ENCODE assay signal across 1 cellular context in the genomic region with DNA sequence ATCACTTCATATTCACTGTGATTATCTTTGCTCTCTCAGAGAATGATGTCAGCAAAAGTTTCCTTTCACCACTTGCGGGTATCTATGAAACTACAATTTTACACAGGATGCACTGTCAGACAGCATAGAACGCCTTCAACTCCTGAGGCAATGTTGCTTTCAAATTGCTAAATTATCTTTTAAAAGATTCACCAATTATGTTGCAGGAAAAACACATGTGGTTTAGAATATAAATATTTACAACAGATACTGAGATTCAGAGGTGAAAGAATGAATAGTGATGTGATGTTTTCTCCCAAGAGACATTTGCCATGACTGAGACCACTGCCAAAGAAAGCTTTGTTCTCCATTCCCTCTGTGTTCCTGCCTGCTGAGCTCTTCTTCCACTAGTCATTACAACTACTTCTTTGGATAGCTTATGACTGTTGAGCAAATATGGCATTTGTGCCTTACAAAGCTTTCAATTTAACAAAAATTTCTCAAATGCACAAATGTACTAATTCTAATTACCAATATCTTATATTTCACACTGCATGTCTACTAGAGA.
TF ChIP-seq lines count a peak whose summit lies in the region.

No MANE protein-coding gene starts in this region.

TF ChIP-seq in WTC11, 78 proteins besides CTCF, POLR2A, EP300 and RAD21 (continued from another document):
- TF ChIP-seq, protein P1, sequence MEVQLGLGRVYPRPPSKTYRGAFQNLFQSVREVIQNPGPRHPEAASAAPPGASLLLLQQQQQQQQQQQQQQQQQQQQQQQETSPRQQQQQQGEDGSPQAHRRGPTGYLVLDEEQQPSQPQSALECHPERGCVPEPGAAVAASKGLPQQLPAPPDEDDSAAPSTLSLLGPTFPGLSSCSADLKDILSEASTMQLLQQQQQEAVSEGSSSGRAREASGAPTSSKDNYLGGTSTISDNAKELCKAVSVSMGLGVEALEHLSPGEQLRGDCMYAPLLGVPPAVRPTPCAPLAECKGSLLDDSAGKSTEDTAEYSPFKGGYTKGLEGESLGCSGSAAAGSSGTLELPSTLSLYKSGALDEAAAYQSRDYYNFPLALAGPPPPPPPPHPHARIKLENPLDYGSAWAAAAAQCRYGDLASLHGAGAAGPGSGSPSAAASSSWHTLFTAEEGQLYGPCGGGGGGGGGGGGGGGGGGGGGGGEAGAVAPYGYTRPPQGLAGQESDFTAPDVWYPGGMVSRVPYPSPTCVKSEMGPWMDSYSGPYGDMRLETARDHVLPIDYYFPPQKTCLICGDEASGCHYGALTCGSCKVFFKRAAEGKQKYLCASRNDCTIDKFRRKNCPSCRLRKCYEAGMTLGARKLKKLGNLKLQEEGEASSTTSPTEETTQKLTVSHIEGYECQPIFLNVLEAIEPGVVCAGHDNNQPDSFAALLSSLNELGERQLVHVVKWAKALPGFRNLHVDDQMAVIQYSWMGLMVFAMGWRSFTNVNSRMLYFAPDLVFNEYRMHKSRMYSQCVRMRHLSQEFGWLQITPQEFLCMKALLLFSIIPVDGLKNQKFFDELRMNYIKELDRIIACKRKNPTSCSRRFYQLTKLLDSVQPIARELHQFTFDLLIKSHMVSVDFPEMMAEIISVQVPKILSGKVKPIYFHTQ (CRISPR knock-in tag; IDR thresholded peaks at IDR 0.05) = no peak
- TF ChIP-seq, protein P2, sequence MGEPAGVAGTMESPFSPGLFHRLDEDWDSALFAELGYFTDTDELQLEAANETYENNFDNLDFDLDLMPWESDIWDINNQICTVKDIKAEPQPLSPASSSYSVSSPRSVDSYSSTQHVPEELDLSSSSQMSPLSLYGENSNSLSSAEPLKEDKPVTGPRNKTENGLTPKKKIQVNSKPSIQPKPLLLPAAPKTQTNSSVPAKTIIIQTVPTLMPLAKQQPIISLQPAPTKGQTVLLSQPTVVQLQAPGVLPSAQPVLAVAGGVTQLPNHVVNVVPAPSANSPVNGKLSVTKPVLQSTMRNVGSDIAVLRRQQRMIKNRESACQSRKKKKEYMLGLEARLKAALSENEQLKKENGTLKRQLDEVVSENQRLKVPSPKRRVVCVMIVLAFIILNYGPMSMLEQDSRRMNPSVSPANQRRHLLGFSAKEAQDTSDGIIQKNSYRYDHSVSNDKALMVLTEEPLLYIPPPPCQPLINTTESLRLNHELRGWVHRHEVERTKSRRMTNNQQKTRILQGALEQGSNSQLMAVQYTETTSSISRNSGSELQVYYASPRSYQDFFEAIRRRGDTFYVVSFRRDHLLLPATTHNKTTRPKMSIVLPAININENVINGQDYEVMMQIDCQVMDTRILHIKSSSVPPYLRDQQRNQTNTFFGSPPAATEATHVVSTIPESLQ (CRISPR knock-in tag; IDR thresholded peaks at IDR 0.05) = no peak
- TF ChIP-seq NFE2L1 (CRISPR knock-in tag; IDR thresholded peaks at IDR 0.05) (no peak), MXD4 (CRISPR knock-in tag; IDR thresholded peaks at IDR 0.05; ENCODE audit: borderline replicate concordance) (no peak), JAZF1 (CRISPR knock-in tag; IDR thresholded peaks at IDR 0.05) (no peak), NFYB (CRISPR knock-in tag; conservative IDR thresholded peaks at IDR 0.05; ENCODE audit: low read depth) (no peak), E2F4 (CRISPR knock-in tag; IDR thresholded peaks at IDR 0.05; ENCODE audit: borderline replicate concordance, low read depth) (no peak), PRRX2 (CRISPR knock-in tag; IDR thresholded peaks at IDR 0.05) (no peak), USF1 (CRISPR knock-in tag; IDR thresholded peaks at IDR 0.05) (no peak), SOX15 (CRISPR knock-in tag; IDR thresholded peaks at IDR 0.05) (no peak)
- TF ChIP-seq, protein P3, sequence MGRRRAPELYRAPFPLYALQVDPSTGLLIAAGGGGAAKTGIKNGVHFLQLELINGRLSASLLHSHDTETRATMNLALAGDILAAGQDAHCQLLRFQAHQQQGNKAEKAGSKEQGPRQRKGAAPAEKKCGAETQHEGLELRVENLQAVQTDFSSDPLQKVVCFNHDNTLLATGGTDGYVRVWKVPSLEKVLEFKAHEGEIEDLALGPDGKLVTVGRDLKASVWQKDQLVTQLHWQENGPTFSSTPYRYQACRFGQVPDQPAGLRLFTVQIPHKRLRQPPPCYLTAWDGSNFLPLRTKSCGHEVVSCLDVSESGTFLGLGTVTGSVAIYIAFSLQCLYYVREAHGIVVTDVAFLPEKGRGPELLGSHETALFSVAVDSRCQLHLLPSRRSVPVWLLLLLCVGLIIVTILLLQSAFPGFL (CRISPR knock-in tag; IDR thresholded peaks at IDR 0.05; ENCODE audit: borderline replicate concordance) = no peak
- TF ChIP-seq, protein P4, sequence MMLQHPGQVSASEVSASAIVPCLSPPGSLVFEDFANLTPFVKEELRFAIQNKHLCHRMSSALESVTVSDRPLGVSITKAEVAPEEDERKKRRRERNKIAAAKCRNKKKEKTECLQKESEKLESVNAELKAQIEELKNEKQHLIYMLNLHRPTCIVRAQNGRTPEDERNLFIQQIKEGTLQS (CRISPR knock-in tag; conservative IDR thresholded peaks at IDR 0.05) = no peak
TF ChIP-seq in WTC11: peak in this region for 0.
